In genomic region chr12:1531160-1531653, GRCh38 we compare ENCODE assay signal across 8 cellular contexts.
A peak's percentile ranks its signal among the peaks of the same experiment; 100 is the strongest.
DNase-seq lines count a peak whose midpoint lies in the region; ATAC-seq and TF ChIP-seq lines count a peak whose summit lies in the region.

No MANE protein-coding gene starts in this region.

- no peaks in the 10 kb centered on the region for H3K9me3 Mint-ChIP-seq in natural killer cell treated with Interleukin-12 subunit alpha and Interleukin-12 subunit beta and Interleukin-15 and Interleukin-18, amount 100 ng/mL, for 72 hours

- CTCF ChIA-PET in BJ (lab: Yijun Ruan, JAX) = interaction anchor here (1.4 kb wide), 1 partner anchor 51 kb away, joined by 4 read pairs; no protein-coding TSS in a partner anchor

- H3K4me1 Mint-ChIP-seq in natural killer cell treated with Interleukin-12 subunit alpha and Interleukin-12 subunit beta and Interleukin-15 and Interleukin-18, amount 100 ng/mL, for 72 hours (ENCODE audit: low read depth in 2 of 2) = peaks cover 27 to 30% of the 10 kb centered on the region in 2 donors

- POLR2A ChIA-PET in BJ (lab: Charles Lee) = no interaction called here

- H3K27me3 ChIP-seq in BJ (ENCODE audit: control insufficient read depth, insufficient read depth, low read length) = no peaks in the 10 kb centered on the region
- peaks cover 27% of the 10 kb centered on the region for H3K27me3 ChIP-seq in effector memory CD4-positive, alpha-beta T cell (replicated peaks; ENCODE audit: control insufficient read depth, insufficient read depth, low read length, poor library complexity, severe bottlenecking)

- ATAC-seq in natural killer cell treated with Interleukin-12 subunit alpha and Interleukin-12 subunit beta and Interleukin-15 and Interleukin-18, amount 100 ng/mL, for 72 hours = no peak

- H3K4me3 ChIP-seq in BJ (ENCODE audit: low read depth, low read length) = peak overlapping the region; percentile 78
- H3K4me3 ChIP-seq in effector memory CD4-positive, alpha-beta T cell (ENCODE audit: insufficient read depth, low read depth, low read length, poor library complexity, severe bottlenecking) = peak overlapping the region; percentile 48

- H3K27ac Mint-ChIP-seq in natural killer cell treated with Interleukin-12 subunit alpha and Interleukin-12 subunit beta and Interleukin-15 and Interleukin-18, amount 100 ng/mL, for 72 hours = no peak overlapping the region

- H3K27ac ChIP-seq in effector memory CD4-positive, alpha-beta T cell (ENCODE audit: insufficient read depth, low read length, poor library complexity, severe bottlenecking) = no peak overlapping the region

- DNase-seq in BJ (ENCODE audit: low read depth) = no peak
- DNase-seq in NCI-H69 (lab: John Stamatoyannopoulos, UW) = peak; percentile 61
- no peak for DNase-seq in effector memory CD4-positive, alpha-beta T cell
- DNase-seq in natural killer cell treated with Interleukin-12 subunit alpha and Interleukin-12 subunit beta and Interleukin-15 and Interleukin-18, amount 100 ng/mL, for 72 hours (ENCODE audit: low spot score) = no peak
- DNase-seq in NCI-H2227 (lab: John Stamatoyannopoulos, UW; ENCODE audit: unreplicated experiment) = no peak
- no peak for DNase-seq in activated CD4-positive, CD25-positive, alpha-beta regulatory T cell (lab: John Stamatoyannopoulos, UW)
- no peak for DNase-seq in NCI-H187 treated with DMSO at 0.1 percent for 48 hours (lab: John Stamatoyannopoulos, UW)
- no peak for DNase-seq in NOMO-1 (lab: John Stamatoyannopoulos, UW; ENCODE audit: unreplicated experiment in 2 of 2)

- H3K4me1 ChIP-seq in effector memory CD4-positive, alpha-beta T cell (ENCODE audit: control insufficient read depth, insufficient read depth, low read length, poor library complexity, severe bottlenecking) = peaks cover 38% of the 10 kb centered on the region

- H3K36me3 Mint-ChIP-seq in natural killer cell treated with Interleukin-12 subunit alpha and Interleukin-12 subunit beta and Interleukin-15 and Interleukin-18, amount 100 ng/mL, for 72 hours = no peaks in the 10 kb centered on the region

- peaks cover 1% of the 10 kb centered on the region; the same call in 1 of the 2 replicates for H3K36me3 ChIP-seq in BJ (ENCODE audit: control insufficient read depth, insufficient read depth, low read length)
- no peaks in the 10 kb centered on the region for H3K36me3 ChIP-seq in effector memory CD4-positive, alpha-beta T cell (ENCODE audit: control insufficient read depth, insufficient read depth, low read length)

- H3K4me3 Mint-ChIP-seq in natural killer cell treated with Interleukin-12 subunit alpha and Interleukin-12 subunit beta and Interleukin-15 and Interleukin-18, amount 100 ng/mL, for 72 hours = peak overlapping the region; percentile 27

- TF ChIP-seq CTCF in BJ (IDR thresholded peaks at IDR 0.05; ENCODE audit: insufficient read depth, low read depth, low read length) = no peak

- H3K9me3 ChIP-seq in effector memory CD4-positive, alpha-beta T cell (ENCODE audit: control insufficient read depth, low read length) = no peaks in the 10 kb centered on the region

- peaks cover 50 to 67% of the 10 kb centered on the region in 2 donors for H3K27me3 Mint-ChIP-seq in natural killer cell treated with Interleukin-12 subunit alpha and Interleukin-12 subunit beta and Interleukin-15 and Interleukin-18, amount 100 ng/mL, for 72 hours
